20 cellular contexts compared by ENCODE assay signal in genomic region chr1:47693115-47693514, GRCh38.
"Had no signal": no experiment of that assay in that cellular context is flagged by ENCODE, and none has a peak within 500 bp of the region (broad histone marks: within the 10 kb centered on the region; RNA-seq: fewer than 3 reads in every experiment).

No MANE protein-coding gene starts in this region.

- H3K9me3 ChIP-seq: left lung, pancreas, prostate gland, tibial nerve, uterus had no signal

- H3K27me3 Mint-ChIP-seq: activated naive CD4-positive, alpha-beta T cell treated with anti-CD3 and anti-CD28 coated beads, Interleukin-2, amount 50 U/mL, for 24 hours had no signal

- H3K4me3 Mint-ChIP-seq: activated CD4-positive, alpha-beta T cell treated with anti-CD3 and anti-CD28 coated beads for 36 hours; activated CD8-positive, alpha-beta T cell treated with anti-CD3 and anti-CD28 coated beads, Interleukin-2, amount 10 ng/mL, durations not matched to agents 7 days and 5 days; activated naive CD4-positive, alpha-beta T cell treated with anti-CD3 and anti-CD28 coated beads, Interleukin-2, amount 50 U/mL, for 24 hours; activated naive CD8-positive, alpha-beta T cell treated with anti-CD3 and anti-CD28 coated beads, Interleukin-2, amount 50 U/mL, for 24 hours; activated T-cell treated with anti-CD3 and anti-CD28 coated beads, Interleukin-2, amount 50 U/mL, for 24 hours; nephron had no signal

- H3K4me1 ChIP-seq: left lung, pancreas, prostate gland, uterus had no signal

- ATAC-seq: activated CD4-positive, alpha-beta T cell treated with anti-CD3 and anti-CD28 coated beads for 36 hours; activated CD8-positive, alpha-beta T cell treated with anti-CD3 and anti-CD28 coated beads, Interleukin-2, amount 10 ng/mL, durations not matched to agents 7 days and 5 days; activated naive CD8-positive, alpha-beta T cell treated with anti-CD3 and anti-CD28 coated beads, Interleukin-2, amount 50 U/mL, for 24 hours; left lung; pancreas had no signal

- H3K4me3 ChIP-seq: left lung, pancreas, prostate gland, tibial nerve, uterus had no signal

- DNase-seq: activated CD4-positive, alpha-beta T cell treated with anti-CD3 and anti-CD28 coated beads for 36 hours; activated CD4-positive, CD25-positive, alpha-beta regulatory T cell; activated CD8-positive, alpha-beta T cell treated with anti-CD3 and anti-CD28 coated beads, Interleukin-2, amount 10 ng/mL, durations not matched to agents 7 days and 5 days; activated naive CD8-positive, alpha-beta T cell treated with anti-CD3 and anti-CD28 coated beads, Interleukin-2, amount 50 U/mL, for 24 hours; activated T-cell treated with anti-CD3 and anti-CD28 coated beads, Interleukin-2, amount 50 U/mL, for 24 hours; amygdala; central memory CD4-positive, alpha-beta T cell; dermis blood vessel endothelial cell; effector CD8-positive, alpha-beta T cell; left lung; mammary epithelial cell; pancreas; retina; stimulated activated naive CD4-positive, alpha-beta T cell treated with Interleukin-2 at 50 U/mL for 16 hours; T-helper 1 cell; uterus had no signal

- H3K27ac Mint-ChIP-seq: activated CD4-positive, alpha-beta T cell treated with anti-CD3 and anti-CD28 coated beads for 36 hours; activated CD8-positive, alpha-beta T cell treated with anti-CD3 and anti-CD28 coated beads, Interleukin-2, amount 10 ng/mL, durations not matched to agents 7 days and 5 days; activated naive CD4-positive, alpha-beta T cell treated with anti-CD3 and anti-CD28 coated beads, Interleukin-2, amount 50 U/mL, for 24 hours; activated naive CD8-positive, alpha-beta T cell treated with anti-CD3 and anti-CD28 coated beads, Interleukin-2, amount 50 U/mL, for 24 hours; activated T-cell treated with anti-CD3 and anti-CD28 coated beads, Interleukin-2, amount 50 U/mL, for 24 hours; nephron had no signal

- H3K36me3 Mint-ChIP-seq: activated naive CD4-positive, alpha-beta T cell treated with anti-CD3 and anti-CD28 coated beads, Interleukin-2, amount 50 U/mL, for 24 hours had no signal

- H3K27me3 ChIP-seq: pancreas, uterus had no signal

- H3K27ac ChIP-seq: left lung, pancreas, prostate gland, tibial nerve, uterus had no signal

- H3K4me1 Mint-ChIP-seq: activated CD4-positive, alpha-beta T cell treated with anti-CD3 and anti-CD28 coated beads for 36 hours; activated naive CD4-positive, alpha-beta T cell treated with anti-CD3 and anti-CD28 coated beads, Interleukin-2, amount 50 U/mL, for 24 hours; activated naive CD8-positive, alpha-beta T cell treated with anti-CD3 and anti-CD28 coated beads, Interleukin-2, amount 50 U/mL, for 24 hours had no signal

- H3K36me3 ChIP-seq: left lung, pancreas, prostate gland, tibial nerve, uterus had no signal
